21 cellular contexts compared by ENCODE assay signal in genomic region chrX:132704769-132705168, GRCh38.
"Had no signal": no experiment of that assay in that cellular context is flagged by ENCODE, and none has a peak within 500 bp of the region (broad histone marks: within the 10 kb centered on the region; RNA-seq: fewer than 3 reads in every experiment).

No MANE protein-coding gene starts in this region.

- H3K4me3 ChIP-seq: heart left ventricle, lung, prostate gland, thoracic aorta, upper lobe of left lung had no signal

- H3K4me1 ChIP-seq: heart left ventricle, prostate gland, upper lobe of left lung had no signal

- H3K27ac ChIP-seq: heart left ventricle, prostate gland, thoracic aorta, upper lobe of left lung had no signal

- H3K36me3 ChIP-seq: heart left ventricle, prostate gland, thoracic aorta, upper lobe of left lung had no signal

- FAIRE-seq: bronchial epithelial cell, endometrium, TTC549 had no signal

- H3K27me3 ChIP-seq: upper lobe of left lung had no signal

- DNase-seq: activated CD4-positive, alpha-beta T cell treated with anti-CD3 and anti-CD28 coated beads, Interleukin-2, amount 50 U/mL, for 4 hours; activated effector memory CD4-positive, alpha-beta T cell treated with Interleukin-2 at 50 U/mL for 16 hours; activated naive CD4-positive, alpha-beta T cell treated with anti-CD3 and anti-CD28 coated beads for 36 hours; activated naive CD8-positive, alpha-beta T cell treated with anti-CD3 and anti-CD28 coated beads, Interleukin-2, amount 10 ng/mL, durations not matched to agents 7 days and 5 days; activated T-cell treated with anti-CD3 and anti-CD28 coated beads, Interleukin-2, amount 50 U/mL, for 72 hours; amygdala; cerebellar nuclear complex; cortex of kidney; heart left ventricle; stimulated activated CD4-positive, alpha-beta T cell treated with anti-CD3 and anti-CD28 coated beads, Interleukin-2, amount 100 ng/mL, for 48 hours; stimulated activated CD8-positive, alpha-beta memory T cell treated with anti-CD3 and anti-CD28 coated beads, Interleukin-4, amount 100 ng/mL, for 48 hours; stimulated activated naive CD4-positive, alpha-beta T cell; T-cell; upper lobe of left lung had no signal

- ATAC-seq: activated T-cell treated with anti-CD3 and anti-CD28 coated beads, Interleukin-2, amount 50 U/mL, for 72 hours; heart left ventricle; left lobe of liver; T-cell had no signal

- H3K9me3 ChIP-seq: heart left ventricle, prostate gland, thoracic aorta, upper lobe of left lung had no signal
